8 cellular contexts compared by ENCODE assay signal in the genomic region with DNA sequence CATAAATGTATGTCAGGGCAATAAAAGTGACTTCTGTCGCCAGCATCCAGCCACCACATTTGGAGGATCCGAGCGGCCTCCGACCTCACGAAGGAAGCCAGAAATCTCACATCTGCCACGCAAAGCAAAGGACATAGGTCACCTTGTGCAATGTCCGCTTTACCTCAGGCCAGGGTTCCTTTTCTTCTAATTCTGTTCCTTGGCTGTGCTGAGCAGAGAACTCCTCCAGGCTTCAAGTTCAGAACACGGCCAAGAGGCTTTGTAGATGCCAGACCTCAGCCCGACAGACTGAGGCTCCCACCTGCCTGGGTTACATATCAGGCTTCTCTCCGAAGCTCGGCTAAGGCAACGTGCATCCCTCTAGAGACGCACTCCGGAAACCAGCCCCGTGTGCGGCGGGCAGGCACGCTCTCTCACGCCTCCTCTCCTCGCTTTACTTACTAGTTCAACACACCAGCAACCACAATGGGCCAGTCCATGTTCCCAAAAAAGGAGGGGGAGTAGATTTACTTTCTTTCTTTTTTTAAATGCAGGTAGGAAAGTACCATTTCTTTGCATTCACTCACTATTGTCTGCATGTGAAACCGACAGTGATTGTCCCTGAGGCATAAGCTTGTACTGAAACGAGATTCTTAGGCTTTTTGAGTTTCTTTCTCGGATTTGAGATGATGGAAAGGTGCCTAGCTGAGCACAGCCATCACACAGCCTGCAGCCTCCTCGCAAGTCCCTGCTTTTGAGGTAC.
A peak's percentile ranks its signal among the peaks of the same experiment; 100 is the strongest.
DNase-seq lines count a peak whose midpoint lies in the region; ATAC-seq and TF ChIP-seq lines count a peak whose summit lies in the region.

No MANE protein-coding gene starts in this region.

- DNase-seq in AG08395 (ENCODE audit: low spot score) (peak; percentile 80), NCI-H524 (lab: John Stamatoyannopoulos, UW) (peak; percentile 62 to 72), mesothelial cell of epicardium (ENCODE audit: low spot score in 2 of 2, unreplicated experiment in 2 of 2) (peak; percentile 51 to 70)
- DNase-seq in activated CD8-positive, alpha-beta T cell treated with anti-CD3 and anti-CD28 coated beads, Interleukin-2, amount 10 ng/mL, durations not matched to agents 7 days and 5 days = peak; percentile 96
- DNase-seq in effector memory CD8-positive, alpha-beta T cell = peak; percentile 85 to 87 (median 87)
- DNase-seq in stimulated activated CD8-positive, alpha-beta memory T cell treated with anti-CD3 and anti-CD28 coated beads, Interleukin-15, amount 100 ng/mL, for 48 hours (ENCODE audit: low read depth in 2 of 2) = peak; percentile 83 to 85

- H3K4me1 Mint-ChIP-seq in activated CD8-positive, alpha-beta T cell treated with anti-CD3 and anti-CD28 coated beads, Interleukin-2, amount 10 ng/mL, durations not matched to agents 7 days and 5 days (ENCODE audit: low read depth) = peaks cover 68% of the 10 kb centered on the region
- H3K4me1 Mint-ChIP-seq in effector memory CD8-positive, alpha-beta T cell (ENCODE audit: low read depth in 2 of 2) = peaks cover 49 to 58% of the 10 kb centered on the region in 2 donors
- H3K4me1 Mint-ChIP-seq in mesothelial cell of epicardium = peaks cover 54% of the 10 kb centered on the region

- peak overlapping the region; percentile 94 for H3K27ac Mint-ChIP-seq in activated CD8-positive, alpha-beta T cell treated with anti-CD3 and anti-CD28 coated beads, Interleukin-2, amount 10 ng/mL, durations not matched to agents 7 days and 5 days
- peak overlapping the region; percentile 99 for H3K27ac Mint-ChIP-seq in effector memory CD8-positive, alpha-beta T cell
- H3K27ac Mint-ChIP-seq in mesothelial cell of epicardium = peak overlapping the region; percentile 95

- ATAC-seq in GM19023 (IDR thresholded peaks at IDR 0.05; ENCODE audit: unreplicated experiment) = peak; percentile 98
- peak; percentile 98 for ATAC-seq in HG03175 (IDR thresholded peaks at IDR 0.05; ENCODE audit: unreplicated experiment)
- ATAC-seq in activated CD8-positive, alpha-beta T cell treated with anti-CD3 and anti-CD28 coated beads, Interleukin-2, amount 10 ng/mL, durations not matched to agents 7 days and 5 days = peak; percentile 96
- peak; percentile 94 for ATAC-seq in effector memory CD8-positive, alpha-beta T cell (replicated peaks)

- CTCF ChIA-PET in activated CD8-positive, alpha-beta T cell treated with anti-CD3 and anti-CD28 coated beads, Interleukin-2, amount 10 ng/mL, durations not matched to agents 7 days and 5 days (lab: Charles Lee) = interaction anchor here (0.6 to 18.7 kb wide), 15 partner anchors 11 to 295 kb away, joined by 3 to 421 read pairs (median 4); a partner anchor contains a TSS

- H3K27me3 Mint-ChIP-seq in activated CD8-positive, alpha-beta T cell treated with anti-CD3 and anti-CD28 coated beads, Interleukin-2, amount 10 ng/mL, durations not matched to agents 7 days and 5 days (ENCODE audit: low read depth) = no peaks in the 10 kb centered on the region
- no peaks in the 10 kb centered on the region for H3K27me3 Mint-ChIP-seq in effector memory CD8-positive, alpha-beta T cell
- H3K27me3 Mint-ChIP-seq in mesothelial cell of epicardium (ENCODE audit: low read depth) = no peaks in the 10 kb centered on the region

- H3K4me3 Mint-ChIP-seq in activated CD8-positive, alpha-beta T cell treated with anti-CD3 and anti-CD28 coated beads, Interleukin-2, amount 10 ng/mL, durations not matched to agents 7 days and 5 days = peak overlapping the region; percentile 84
- peak overlapping the region; percentile 91 to 96 for H3K4me3 Mint-ChIP-seq in effector memory CD8-positive, alpha-beta T cell
- peak overlapping the region; percentile 81 for H3K4me3 Mint-ChIP-seq in mesothelial cell of epicardium

- no peak for TF ChIP-seq CTCF in mesothelial cell of epicardium (IDR thresholded peaks at IDR 0.05; ENCODE audit: unreplicated experiment)

- no peaks in the 10 kb centered on the region for H3K9me3 Mint-ChIP-seq in activated CD8-positive, alpha-beta T cell treated with anti-CD3 and anti-CD28 coated beads, Interleukin-2, amount 10 ng/mL, durations not matched to agents 7 days and 5 days (ENCODE audit: insufficient read depth)
- H3K9me3 Mint-ChIP-seq in effector memory CD8-positive, alpha-beta T cell = no peaks in the 10 kb centered on the region
- no peaks in the 10 kb centered on the region for H3K9me3 Mint-ChIP-seq in mesothelial cell of epicardium

- H3K36me3 Mint-ChIP-seq in activated CD8-positive, alpha-beta T cell treated with anti-CD3 and anti-CD28 coated beads, Interleukin-2, amount 10 ng/mL, durations not matched to agents 7 days and 5 days (ENCODE audit: low read depth) = peaks cover 10% of the 10 kb centered on the region
- peaks cover 23% of the 10 kb centered on the region for H3K36me3 Mint-ChIP-seq in effector memory CD8-positive, alpha-beta T cell (ENCODE audit: insufficient read depth)
- H3K36me3 Mint-ChIP-seq in mesothelial cell of epicardium = no peaks in the 10 kb centered on the region

- POLR2A ChIA-PET in activated CD8-positive, alpha-beta T cell treated with anti-CD3 and anti-CD28 coated beads, Interleukin-2, amount 10 ng/mL, durations not matched to agents 7 days and 5 days (lab: Charles Lee) = interaction anchor here (0.9 to 5.9 kb wide), 9 partner anchors 8 to 295 kb away, joined by 4 to 226 read pairs (median 8); a partner anchor contains a TSS

Comparison
In these comparisons a context has a peak if more than half of its experiments do, and no peak if none do; other contexts are left out.
1. Peak in every context shown above with its lines: DNase-seq and ATAC-seq.